1 cellular context compared by ENCODE assay signal in genomic region chr3:186930143-186930638, GRCh38.
TF ChIP-seq lines count a peak whose summit lies in the region.

TSS of gene ST6GAL1 (plus strand) at chr3:186930526. CDS start at chr3:187042704, 112,178 bp downstream.

TF ChIP-seq in HepG2, 621 proteins besides CTCF, POLR2A, EP300 and RAD21 (continued from another document):
- no peak for TF ChIP-seq HNF1A (IDR thresholded peaks at IDR 0.05; ENCODE audit: low read depth)
- TF ChIP-seq HNF1A (CRISPR knock-in tag; IDR thresholded peaks at IDR 0.05; ENCODE audit: borderline replicate concordance) = peak; percentile 20; the same call in 1 of the 2 replicates
- no peak for TF ChIP-seq PAF1 (CRISPR knock-in tag; IDR thresholded peaks at IDR 0.05)
- TF ChIP-seq ELF3 (CRISPR knock-in tag; IDR thresholded peaks at IDR 0.05) = peak; percentile 11; the same call in 1 of the 2 replicates
- 0 out of 2 replicates have a peak, but pooled peaks have one; percentile 14 for TF ChIP-seq ZNF772 (CRISPR knock-in tag; IDR thresholded peaks at IDR 0.05)
- 0 out of 2 replicates have a peak, but pooled peaks have one; percentile 4 for TF ChIP-seq CCDC6 (CRISPR knock-in tag; IDR thresholded peaks at IDR 0.05)
- TF ChIP-seq ZNF562 (CRISPR knock-in tag; IDR thresholded peaks at IDR 0.05; ENCODE audit: borderline replicate concordance) = no peak
- no peak for TF ChIP-seq SIX1 (CRISPR knock-in tag; IDR thresholded peaks at IDR 0.05; ENCODE audit: borderline replicate concordance)
- TF ChIP-seq E2F5 (CRISPR knock-in tag; conservative IDR thresholded peaks at IDR 0.05) = no peak
- no peak for TF ChIP-seq FIP1L1 (IDR thresholded peaks at IDR 0.05; ENCODE audit: borderline replicate concordance, insufficient read depth, low read depth, low read length)
- no peak for TF ChIP-seq HNF4G (IDR thresholded peaks at IDR 0.05; ENCODE audit: borderline replicate concordance, low read depth, low read length)
- TF ChIP-seq HNF4G (CRISPR knock-in tag; IDR thresholded peaks at IDR 0.05; ENCODE audit: borderline replicate concordance, low read depth) = no peak
- TF ChIP-seq KMT2B (CRISPR knock-in tag; IDR thresholded peaks at IDR 0.05) = 0 out of 2 replicates have a peak, but pooled peaks have one; percentile 6
- no peak for TF ChIP-seq ZNF224 (CRISPR knock-in tag; IDR thresholded peaks at IDR 0.05)
- TF ChIP-seq REPIN1 (CRISPR knock-in tag; IDR thresholded peaks at IDR 0.05; ENCODE audit: borderline replicate concordance, low read depth) = peak; percentile 7; the same call in 1 of the 2 replicates
- TF ChIP-seq REXO4 (CRISPR knock-in tag; IDR thresholded peaks at IDR 0.05; ENCODE audit: borderline replicate concordance) = no peak
- TF ChIP-seq SNAPC2 (CRISPR knock-in tag; IDR thresholded peaks at IDR 0.05) = no peak
- TF ChIP-seq LCORL (IDR thresholded peaks at IDR 0.05) = no peak
- peak; percentile 13; the same call in 1 of the 2 replicates for TF ChIP-seq LCORL (CRISPR knock-in tag; IDR thresholded peaks at IDR 0.05)
- TF ChIP-seq MIER2 (CRISPR knock-in tag; IDR thresholded peaks at IDR 0.05) = no peak
- 0 out of 2 replicates have a peak, but pooled peaks have one; percentile 1 for TF ChIP-seq TARDBP (CRISPR knock-in tag; IDR thresholded peaks at IDR 0.05)
- no peak for TF ChIP-seq ZNF280B (CRISPR knock-in tag; IDR thresholded peaks at IDR 0.05; ENCODE audit: borderline replicate concordance)
- TF ChIP-seq ETV6 (CRISPR knock-in tag; conservative IDR thresholded peaks at IDR 0.05) = no peak
- no peak for TF ChIP-seq ZNF850 (CRISPR knock-in tag; conservative IDR thresholded peaks at IDR 0.05)
- no peak for TF ChIP-seq RFX3 (CRISPR knock-in tag; IDR thresholded peaks at IDR 0.05)
- 0 out of 2 replicates have a peak, but pooled peaks have one; percentile 1 for TF ChIP-seq THAP11 (CRISPR knock-in tag; IDR thresholded peaks at IDR 0.05)
- peak; percentile 19; the same call in 1 of the 2 replicates for TF ChIP-seq KDM2A (CRISPR knock-in tag; IDR thresholded peaks at IDR 0.05; ENCODE audit: borderline replicate concordance, low read depth)
- TF ChIP-seq SRSF1 (optimal IDR thresholded peaks at IDR 0.05; ENCODE audit: low read depth, low read length) = no peak
- TF ChIP-seq FOXM1 (CRISPR knock-in tag; IDR thresholded peaks at IDR 0.05) = no peak
- no peak for TF ChIP-seq THAP9 (CRISPR knock-in tag; IDR thresholded peaks at IDR 0.05; ENCODE audit: borderline replicate concordance)
- peak; percentile 49; the same call in 1 of the 2 replicates for TF ChIP-seq HINFP (CRISPR knock-in tag; IDR thresholded peaks at IDR 0.05; ENCODE audit: low read depth)
